Comparison of ENCODE assay signal across 8 cellular contexts in genomic region chr10:34814228-34815173, GRCh38. TPM values are rescaled to one million over a fixed set of nuclear protein-coding genes. Genes with fewer than 3 reads are reported as not detected.
DNase-seq lines count a peak whose midpoint lies in the region; ATAC-seq and TF ChIP-seq lines count a peak whose summit lies in the region.

No MANE protein-coding gene starts in this region.

- H3K27ac ChIP-seq in heart left ventricle (peak overlapping the region; percentile 78 to 96 (median 82)), prostate gland (peak overlapping the region; percentile 85 to 91)

- ATAC-seq in activated CD8-positive, alpha-beta memory T cell treated with anti-CD3 and anti-CD28 coated beads, Interleukin-2, amount 10 ng/mL, durations not matched to agents 7 days and 5 days = peak; percentile 20
- ATAC-seq in HG03442 (IDR thresholded peaks at IDR 0.05; ENCODE audit: unreplicated experiment) (peak; percentile 32), heart left ventricle (peak in 3 of 4 donors; percentile 57 to 66 (median 60)), GM21367 (IDR thresholded peaks at IDR 0.05; ENCODE audit: unreplicated experiment) (no peak)

- peaks cover 6% of the 10 kb centered on the region for H3K4me1 Mint-ChIP-seq in activated CD8-positive, alpha-beta memory T cell treated with anti-CD3 and anti-CD28 coated beads, Interleukin-2, amount 10 ng/mL, durations not matched to agents 7 days and 5 days
- H3K4me1 Mint-ChIP-seq in activated T-helper 1 cell treated with anti-CD3 and anti-CD28 coated beads, Interleukin-12 subunit alpha, Interleukin-12 subunit beta, Interleukin-2, Interleukin-4 antibody, amounts not matched to agents 30 ng/mL and 10 ng/mL and 1 ng/mL, durations not matched to agents 14 hours and 24 hours and 36 hours (ENCODE audit: low read depth) = no peaks in the 10 kb centered on the region

- CTCF ChIA-PET in activated CD8-positive, alpha-beta memory T cell treated with anti-CD3 and anti-CD28 coated beads, Interleukin-2, amount 10 ng/mL, durations not matched to agents 7 days and 5 days (lab: Charles Lee) = no interaction called here

- H3K27ac Mint-ChIP-seq in activated CD8-positive, alpha-beta memory T cell treated with anti-CD3 and anti-CD28 coated beads, Interleukin-2, amount 10 ng/mL, durations not matched to agents 7 days and 5 days = no peak overlapping the region
- H3K27ac Mint-ChIP-seq in activated T-helper 1 cell treated with anti-CD3 and anti-CD28 coated beads, Interleukin-12 subunit alpha, Interleukin-12 subunit beta, Interleukin-2, Interleukin-4 antibody, amounts not matched to agents 30 ng/mL and 10 ng/mL and 1 ng/mL, durations not matched to agents 14 hours and 24 hours and 36 hours = no peak overlapping the region

- H3K4me3 ChIP-seq in heart left ventricle = peak overlapping the region; percentile 67 to 98 (median 84)
- peak overlapping the region; percentile 88 to 91 for H3K4me3 ChIP-seq in prostate gland

- H3K4me1 ChIP-seq in heart left ventricle (peaks cover 0 to 62% (median 24%) of the 10 kb centered on the region in 12 donors), prostate gland (replicated peaks) (peaks cover 4% of the 10 kb centered on the region)

- intact Hi-C loops in activated T-helper 1 cell treated with anti-CD3 and anti-CD28 coated beads, Interleukin-12 subunit alpha, Interleukin-12 subunit beta, Interleukin-2, Interleukin-4 antibody, amounts not matched to agents 30 ng/mL and 10 ng/mL and 1 ng/mL, durations not matched to agents 14 hours and 24 hours and 36 hours (cut with micrococcal nuclease) = no loop called here
- intact Hi-C loops in heart left ventricle (cut with DNase I) = loop anchor here in 9 of 10 donors (5.0 to 10.0 kb wide), 9 partner anchors 47 to 157 kb away; no protein-coding TSS in a partner anchor
- intact Hi-C loops in prostate gland (cut with DNase I) = loop anchor here (5.0 to 10.0 kb wide), 4 partner anchors 48 to 120 kb away; no protein-coding TSS in a partner anchor

- H3K4me3 Mint-ChIP-seq in activated CD8-positive, alpha-beta memory T cell treated with anti-CD3 and anti-CD28 coated beads, Interleukin-2, amount 10 ng/mL, durations not matched to agents 7 days and 5 days = no peak overlapping the region
- peak overlapping the region; percentile 70 for H3K4me3 Mint-ChIP-seq in activated T-helper 1 cell treated with anti-CD3 and anti-CD28 coated beads, Interleukin-12 subunit alpha, Interleukin-12 subunit beta, Interleukin-2, Interleukin-4 antibody, amounts not matched to agents 30 ng/mL and 10 ng/mL and 1 ng/mL, durations not matched to agents 14 hours and 24 hours and 36 hours

- DNase-seq in activated CD8-positive, alpha-beta memory T cell treated with anti-CD3 and anti-CD28 coated beads, Interleukin-2, amount 10 ng/mL, durations not matched to agents 7 days and 5 days = no peak
- DNase-seq in activated CD8-positive, alpha-beta memory T cell treated with anti-CD3 and anti-CD28 coated beads for 24 hours = no peak
- DNase-seq in activated T-helper 1 cell treated with anti-CD3 and anti-CD28 coated beads, Interleukin-12 subunit alpha, Interleukin-12 subunit beta, Interleukin-2, Interleukin-4 antibody, amounts not matched to agents 30 ng/mL and 10 ng/mL and 1 ng/mL, durations not matched to agents 14 hours and 24 hours and 36 hours (ENCODE audit: low spot score) = no peak
- DNase-seq in heart left ventricle = peak; percentile 53 to 70 (median 61)
- DNase-seq in prostate gland (ENCODE audit: low spot score) = peak; percentile 40
- DNase-seq in effector CD8-positive, alpha-beta T cell (lab: John Stamatoyannopoulos, UW) = no peak

- peaks cover 0 to 37% (median 0%) of the 10 kb centered on the region in 9 donors for H3K27me3 ChIP-seq in heart left ventricle
- H3K27me3 ChIP-seq in prostate gland (replicated peaks; ENCODE audit: insufficient read depth) = no peaks in the 10 kb centered on the region

- peak in 2 of 12 donors; percentile 4 to 9 for TF ChIP-seq CTCF in heart left ventricle (IDR thresholded peaks at IDR 0.05)
- TF ChIP-seq CTCF in prostate gland (IDR thresholded peaks at IDR 0.05) = no peak

- H3K36me3 ChIP-seq in heart left ventricle (no peaks in the 10 kb centered on the region), prostate gland (no peaks in the 10 kb centered on the region)

- H3K9me3 Mint-ChIP-seq in activated CD8-positive, alpha-beta memory T cell treated with anti-CD3 and anti-CD28 coated beads, Interleukin-2, amount 10 ng/mL, durations not matched to agents 7 days and 5 days (ENCODE audit: low read depth) = no peaks in the 10 kb centered on the region
- H3K9me3 Mint-ChIP-seq in activated T-helper 1 cell treated with anti-CD3 and anti-CD28 coated beads, Interleukin-12 subunit alpha, Interleukin-12 subunit beta, Interleukin-2, Interleukin-4 antibody, amounts not matched to agents 30 ng/mL and 10 ng/mL and 1 ng/mL, durations not matched to agents 14 hours and 24 hours and 36 hours = no peaks in the 10 kb centered on the region

- peaks cover 55% of the 10 kb centered on the region for H3K27me3 Mint-ChIP-seq in activated CD8-positive, alpha-beta memory T cell treated with anti-CD3 and anti-CD28 coated beads, Interleukin-2, amount 10 ng/mL, durations not matched to agents 7 days and 5 days
- H3K27me3 Mint-ChIP-seq in activated T-helper 1 cell treated with anti-CD3 and anti-CD28 coated beads, Interleukin-12 subunit alpha, Interleukin-12 subunit beta, Interleukin-2, Interleukin-4 antibody, amounts not matched to agents 30 ng/mL and 10 ng/mL and 1 ng/mL, durations not matched to agents 14 hours and 24 hours and 36 hours (ENCODE audit: insufficient read depth) = peaks cover 52% of the 10 kb centered on the region

- H3K9me3 ChIP-seq in heart left ventricle (no peaks in the 10 kb centered on the region), prostate gland (no peaks in the 10 kb centered on the region)

- WGBS in heart left ventricle, 4 donors = 1% methylated on average over 13 to 120 of the region's 120 CpGs
- 1% methylated on average over 76 of the region's 120 CpGs for WGBS in prostate gland

- H3K36me3 Mint-ChIP-seq in activated CD8-positive, alpha-beta memory T cell treated with anti-CD3 and anti-CD28 coated beads, Interleukin-2, amount 10 ng/mL, durations not matched to agents 7 days and 5 days = no peaks in the 10 kb centered on the region
- peaks cover 3% of the 10 kb centered on the region for H3K36me3 Mint-ChIP-seq in activated T-helper 1 cell treated with anti-CD3 and anti-CD28 coated beads, Interleukin-12 subunit alpha, Interleukin-12 subunit beta, Interleukin-2, Interleukin-4 antibody, amounts not matched to agents 30 ng/mL and 10 ng/mL and 1 ng/mL, durations not matched to agents 14 hours and 24 hours and 36 hours (ENCODE audit: low read depth)

- TF ChIP-seq POLR2A in heart left ventricle (IDR thresholded peaks at IDR 0.05) (no peak), prostate gland (IDR thresholded peaks at IDR 0.05) (no peak)

RNA-seq across cellular contexts. Expression of gene PARD3, which starts 0.6 kb away (rescaled TPM):
- total RNA-seq in activated CD8-positive, alpha-beta memory T cell treated with anti-CD3 and anti-CD28 coated beads, Interleukin-2, amount 10 ng/mL, durations not matched to agents 7 days and 5 days = under 1 TPM; 0.29 to 0.94 TPM
- 1.7 and 2.5 TPM in 2 replicates for total RNA-seq in activated T-helper 1 cell treated with anti-CD3 and anti-CD28 coated beads, Interleukin-12 subunit alpha, Interleukin-12 subunit beta, Interleukin-2, Interleukin-4 antibody, amounts not matched to agents 30 ng/mL and 10 ng/mL and 1 ng/mL, durations not matched to agents 14 hours and 24 hours and 36 hours
- total RNA-seq in heart left ventricle = 10 to 100 TPM; 27.9 to 69.7 (median 33.1) TPM
- polyA plus RNA-seq in heart left ventricle = 10 to 100 TPM; 24.8 to 38.4 TPM
- 10 to 100 TPM; 32.0 to 61.9 TPM for total RNA-seq in prostate gland

Comparison
In these comparisons a context has a peak if more than half of its experiments do, and no peak if none do; other contexts are left out.
1. DNase-seq: peak in heart left ventricle (5 of 5) and prostate gland (single experiment); none in activated CD8-positive, alpha-beta memory T cell treated with anti-CD3 and anti-CD28 coated beads, Interleukin-2, amount 10 ng/mL, durations not matched to agents 7 days and 5 days (single experiment), activated CD8-positive, alpha-beta memory T cell treated with anti-CD3 and anti-CD28 coated beads for 24 hours (single experiment), activated T-helper 1 cell treated with anti-CD3 and anti-CD28 coated beads, Interleukin-12 subunit alpha, Interleukin-12 subunit beta, Interleukin-2, Interleukin-4 antibody, amounts not matched to agents 30 ng/mL and 10 ng/mL and 1 ng/mL, durations not matched to agents 14 hours and 24 hours and 36 hours (single experiment) and effector CD8-positive, alpha-beta T cell (single experiment).